8 cellular contexts compared by ENCODE assay signal in the genomic region with DNA sequence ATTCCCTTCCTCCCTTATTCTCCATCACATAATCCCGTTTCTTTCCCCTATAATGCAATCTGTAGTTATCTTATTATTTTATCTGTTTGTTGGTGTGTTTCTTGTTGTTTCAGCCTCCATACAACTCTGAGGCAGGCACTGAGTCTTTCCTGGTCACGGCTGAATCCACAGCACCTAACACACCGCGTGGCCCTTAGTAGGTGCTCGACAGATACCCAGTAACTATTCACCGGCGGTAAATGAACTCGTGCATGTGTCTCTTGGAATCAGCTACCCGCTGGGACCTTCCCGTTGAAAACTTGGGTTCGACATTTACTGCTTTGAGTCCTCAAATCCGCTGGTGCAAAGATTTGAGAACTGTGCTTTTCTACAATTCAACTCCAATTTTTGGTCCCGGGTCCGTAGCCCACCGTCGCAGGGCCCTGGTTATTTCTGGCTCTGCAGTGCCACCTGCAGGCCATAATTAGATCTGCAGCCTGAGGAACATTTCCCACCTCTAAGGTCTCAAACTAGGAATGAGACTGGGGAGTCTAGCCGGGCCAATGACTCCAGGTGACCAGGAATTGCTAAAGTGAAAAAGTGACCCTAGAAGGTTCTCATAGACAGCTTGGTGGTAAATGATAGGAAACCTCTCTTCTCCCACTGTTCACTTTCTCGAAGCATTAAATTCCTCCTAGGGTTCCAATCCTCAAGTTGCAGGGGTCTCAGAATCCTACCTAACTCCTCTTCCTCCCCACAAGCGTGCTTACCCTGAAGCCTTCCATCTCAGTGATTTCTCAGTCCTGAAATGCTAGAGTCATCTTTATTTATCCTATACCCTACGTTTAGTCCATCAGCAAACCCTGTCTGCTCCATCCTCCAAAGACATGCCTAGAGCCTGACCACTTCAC. TPM values are rescaled to one million over a fixed set of nuclear protein-coding genes. Genes with fewer than 3 reads are reported as not detected.
A peak's percentile ranks its signal among the peaks of the same experiment; 100 is the strongest.
DNase-seq lines count a peak whose midpoint lies in the region; TF ChIP-seq lines count a peak whose summit lies in the region.

No MANE protein-coding gene starts in this region.

- TF ChIP-seq CTCF in fibroblast of pulmonary artery (IDR thresholded peaks at IDR 0.05; ENCODE audit: low read length, missing control alignments) = peak; percentile 83
- peak; percentile 81 to 89 (median 89) for TF ChIP-seq CTCF in ovary (IDR thresholded peaks at IDR 0.05)

- CTCF ChIA-PET in activated CD4-positive, alpha-beta T cell treated with anti-CD3 and anti-CD28 coated beads, Interleukin-2, amount 10 ng/mL, durations not matched to agents 7 days and 5 days (lab: Charles Lee) = interaction anchor here (1.1 kb wide), 1 partner anchor 9 kb away, joined by 4 read pairs; no protein-coding TSS in a partner anchor

- H3K9me3 Mint-ChIP-seq in activated CD4-positive, alpha-beta T cell treated with anti-CD3 and anti-CD28 coated beads, Interleukin-2, amount 10 ng/mL, durations not matched to agents 7 days and 5 days = peaks cover 3% of the 10 kb centered on the region

- no peaks in the 10 kb centered on the region for H3K27me3 ChIP-seq in ovary

- DNase-seq in activated CD4-positive, alpha-beta T cell treated with anti-CD3 and anti-CD28 coated beads for 1 hour = peak; percentile 13
- DNase-seq in activated CD4-positive, alpha-beta T cell treated with anti-CD3 and anti-CD28 coated beads, Interleukin-2, amount 10 ng/mL, durations not matched to agents 7 days and 5 days = no peak
- DNase-seq in NCI-H1105 (lab: John Stamatoyannopoulos, UW) (peak; percentile 49), fibroblast of pulmonary artery (ENCODE audit: low read depth) (peak; percentile 43), ovary (peak; percentile 19 to 60 (median 37)), dedifferentiated amniotic fluid mesenchymal stem cell (ENCODE audit: extremely low spot score) (no peak)
- peak; percentile 25 for DNase-seq in activated CD4-positive, alpha-beta T cell treated with anti-CD3 and anti-CD28 coated beads, Interleukin-2, amount 50 U/mL, for 1 hour
- no peak for DNase-seq in NK-92 treated with Interleukin-12 subunit alpha and Interleukin-12 subunit beta, amount 100 ng/mL, for 24 hours (lab: John Stamatoyannopoulos, UW)

- POLR2A ChIA-PET in activated CD4-positive, alpha-beta T cell treated with anti-CD3 and anti-CD28 coated beads, Interleukin-2, amount 10 ng/mL, durations not matched to agents 7 days and 5 days (lab: Charles Lee) = no interaction called here

- WGBS in ovary, 3 donors = 25 to 34% (median 28%) methylated on average over 20 of the region's 20 CpGs

- H3K36me3 Mint-ChIP-seq in activated CD4-positive, alpha-beta T cell treated with anti-CD3 and anti-CD28 coated beads, Interleukin-2, amount 10 ng/mL, durations not matched to agents 7 days and 5 days (ENCODE audit: low read depth) = no peaks in the 10 kb centered on the region

- H3K4me3 ChIP-seq in fibroblast of pulmonary artery (replicated peaks; ENCODE audit: low read depth, low read length) = no peak overlapping the region
- no peak overlapping the region for H3K4me3 ChIP-seq in ovary

- no peaks in the 10 kb centered on the region for H3K36me3 ChIP-seq in ovary

- intact Hi-C loops in ovary (cut with DNase I) = loop anchor here in 3 of 4 donors (5.0 to 10.0 kb wide), 6 partner anchors 287 to 450 kb away; no protein-coding TSS in a partner anchor

- TF ChIP-seq POLR2A in ovary (IDR thresholded peaks at IDR 0.05) = no peak

- H3K27ac ChIP-seq in ovary = no peak overlapping the region

- peaks cover 3% of the 10 kb centered on the region for H3K27me3 Mint-ChIP-seq in activated CD4-positive, alpha-beta T cell treated with anti-CD3 and anti-CD28 coated beads, Interleukin-2, amount 10 ng/mL, durations not matched to agents 7 days and 5 days

- H3K4me3 Mint-ChIP-seq in activated CD4-positive, alpha-beta T cell treated with anti-CD3 and anti-CD28 coated beads, Interleukin-2, amount 10 ng/mL, durations not matched to agents 7 days and 5 days = no peak overlapping the region

- peaks cover 3% of the 10 kb centered on the region for H3K4me1 ChIP-seq in ovary (ENCODE audit: insufficient read depth)

- H3K27ac Mint-ChIP-seq in activated CD4-positive, alpha-beta T cell treated with anti-CD3 and anti-CD28 coated beads, Interleukin-2, amount 10 ng/mL, durations not matched to agents 7 days and 5 days = no peak overlapping the region

- TF ChIP-seq EP300 in ovary (IDR thresholded peaks at IDR 0.05) = no peak

- no peaks in the 10 kb centered on the region for H3K9me3 ChIP-seq in ovary

- H3K4me1 Mint-ChIP-seq in activated CD4-positive, alpha-beta T cell treated with anti-CD3 and anti-CD28 coated beads, Interleukin-2, amount 10 ng/mL, durations not matched to agents 7 days and 5 days = peaks cover 8% of the 10 kb centered on the region

RNA-seq across cellular contexts. Expression of a gene that starts 40.0 kb away (rescaled TPM):
- not detected for total RNA-seq in activated CD4-positive, alpha-beta T cell treated with anti-CD3 and anti-CD28 coated beads, Interleukin-2, amount 10 ng/mL, durations not matched to agents 7 days and 5 days
- 1 to 10 TPM in 3 of 7 donors, under 1 TPM in 4; 0.32 to 2.8 (median 0.81) TPM for total RNA-seq in ovary
- polyA plus RNA-seq in ovary = 1 to 10 TPM in 1 of 2 donors, under 1 TPM in 1; 0.54 to 1.0 TPM

RNA-seq across cellular contexts. Expression of a gene that starts 41.0 kb away (rescaled TPM):
- 10 to 100 TPM; 14.9 to 18.7 TPM for total RNA-seq in activated CD4-positive, alpha-beta T cell treated with anti-CD3 and anti-CD28 coated beads, Interleukin-2, amount 10 ng/mL, durations not matched to agents 7 days and 5 days
- 10 to 100 TPM; 23.6 to 57.2 (median 44.7) TPM for total RNA-seq in ovary
- polyA plus RNA-seq in ovary = 10 to 100 TPM; 13.2 to 15.7 TPM

Comparison
In these comparisons a context has a peak if more than half of its experiments do, and no peak if none do; other contexts are left out.
1. DNase-seq: peak in activated CD4-positive, alpha-beta T cell treated with anti-CD3 and anti-CD28 coated beads for 1 hour (single experiment), NCI-H1105 (single experiment), activated CD4-positive, alpha-beta T cell treated with anti-CD3 and anti-CD28 coated beads, Interleukin-2, amount 50 U/mL, for 1 hour (single experiment), fibroblast of pulmonary artery (single experiment) and ovary (5 of 5); none in activated CD4-positive, alpha-beta T cell treated with anti-CD3 and anti-CD28 coated beads, Interleukin-2, amount 10 ng/mL, durations not matched to agents 7 days and 5 days (single experiment), NK-92 treated with Interleukin-12 subunit alpha and Interleukin-12 subunit beta, amount 100 ng/mL, for 24 hours (single experiment) and dedifferentiated amniotic fluid mesenchymal stem cell (single experiment).